Comparison of ENCODE assay signal across 8 cellular contexts in the genomic region with DNA sequence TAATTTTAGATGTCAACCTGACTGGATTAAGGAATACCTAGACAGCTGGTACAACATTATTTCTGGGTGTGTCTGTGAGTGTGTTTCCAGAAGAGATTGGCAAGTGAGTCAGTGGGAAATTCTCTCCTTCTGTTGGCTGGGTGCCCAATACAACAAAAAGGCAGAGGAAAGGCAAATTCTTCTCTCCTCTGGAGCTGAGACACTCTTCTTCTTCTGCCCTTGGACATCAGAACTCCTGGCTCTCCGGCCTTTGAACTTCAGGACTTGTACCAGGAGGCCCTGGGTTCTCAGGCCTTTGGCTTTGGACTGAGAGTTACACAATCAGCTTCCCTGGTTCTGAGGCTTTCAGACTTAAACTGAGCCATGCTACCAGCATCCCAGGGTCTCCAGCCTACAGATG. TPM values are rescaled to one million over a fixed set of nuclear protein-coding genes. Genes with fewer than 3 reads are reported as not detected.
A peak's percentile ranks its signal among the peaks of the same experiment; 100 is the strongest.
DNase-seq lines count a peak whose midpoint lies in the region; ATAC-seq and TF ChIP-seq lines count a peak whose summit lies in the region.
"Had no signal": no experiment of that assay in that cellular context is flagged by ENCODE, and none has a peak within 500 bp of the region (broad histone marks: within the 10 kb centered on the region; RNA-seq: fewer than 3 reads in every experiment).

No MANE protein-coding gene starts in this region.

- CTCF ChIA-PET in AG04449 (lab: Yijun Ruan, JAX), result interaction anchor here (1.0 to 1.6 kb wide), 3 partner anchors 9 to 14 kb away, joined by 3 to 4 read pairs (median 3); no protein-coding TSS in a partner anchor

- no peak for TF ChIP-seq CTCF in AG04449 (IDR thresholded peaks at IDR 0.05; ENCODE audit: insufficient read depth, low read length, missing control alignments)

- peak; percentile 47 for ATAC-seq in esophagus mucosa
- no peak for ATAC-seq in GM19023 (IDR thresholded peaks at IDR 0.05; ENCODE audit: unreplicated experiment)

- no peak overlapping the region for H3K4me3 ChIP-seq in AG04449 (ENCODE audit: low read depth, low read length)

- POLR2A ChIA-PET in AG04449 (lab: Yijun Ruan, JAX), result interaction anchor here (0.6 kb wide), 1 partner anchor 90 kb away, joined by 3 read pairs; no protein-coding TSS in a partner anchor

- DNase-seq in AG04449 (ENCODE audit: low read depth, low spot score), result peak; percentile 28
- DNase-seq in NCI-H2171 (lab: John Stamatoyannopoulos, UW), result peak; percentile 58
- DNase-seq in Ammon's horn (ENCODE audit: low spot score), result no peak
- no peak for DNase-seq in iPS-NIHi7 (ENCODE audit: extremely low spot score)
- DNase-seq: CD8-positive, alpha-beta memory T cell; effector CD4-positive, alpha-beta T cell had no signal

RNA-seq across cellular contexts. Expression of gene BTN3A1, which starts 7.8 kb away (rescaled TPM):
- total RNA-seq in esophagus mucosa, result 6.2 TPM

RNA-seq across cellular contexts. Expression of gene BTN2A2, which starts 11.4 kb away (rescaled TPM):
- 2.4 TPM for total RNA-seq in esophagus mucosa

RNA-seq across cellular contexts. Expression of gene BTN3A2, which starts 29.3 kb away (rescaled TPM):
- 2.7 TPM for total RNA-seq in esophagus mucosa

RNA-seq across cellular contexts. Expression of gene BTN3A3, which starts 46.0 kb away (rescaled TPM):
- total RNA-seq in esophagus mucosa, result 4.2 TPM

Comparison
In these comparisons a context has a peak if more than half of its experiments do, and no peak if none do; other contexts are left out.
1. DNase-seq: peak in AG04449 (single experiment) and NCI-H2171 (single experiment); none in Ammon's horn (single experiment) and iPS-NIHi7 (single experiment).